ENCODE assay signal across 8 cellular contexts in the genomic region with DNA sequence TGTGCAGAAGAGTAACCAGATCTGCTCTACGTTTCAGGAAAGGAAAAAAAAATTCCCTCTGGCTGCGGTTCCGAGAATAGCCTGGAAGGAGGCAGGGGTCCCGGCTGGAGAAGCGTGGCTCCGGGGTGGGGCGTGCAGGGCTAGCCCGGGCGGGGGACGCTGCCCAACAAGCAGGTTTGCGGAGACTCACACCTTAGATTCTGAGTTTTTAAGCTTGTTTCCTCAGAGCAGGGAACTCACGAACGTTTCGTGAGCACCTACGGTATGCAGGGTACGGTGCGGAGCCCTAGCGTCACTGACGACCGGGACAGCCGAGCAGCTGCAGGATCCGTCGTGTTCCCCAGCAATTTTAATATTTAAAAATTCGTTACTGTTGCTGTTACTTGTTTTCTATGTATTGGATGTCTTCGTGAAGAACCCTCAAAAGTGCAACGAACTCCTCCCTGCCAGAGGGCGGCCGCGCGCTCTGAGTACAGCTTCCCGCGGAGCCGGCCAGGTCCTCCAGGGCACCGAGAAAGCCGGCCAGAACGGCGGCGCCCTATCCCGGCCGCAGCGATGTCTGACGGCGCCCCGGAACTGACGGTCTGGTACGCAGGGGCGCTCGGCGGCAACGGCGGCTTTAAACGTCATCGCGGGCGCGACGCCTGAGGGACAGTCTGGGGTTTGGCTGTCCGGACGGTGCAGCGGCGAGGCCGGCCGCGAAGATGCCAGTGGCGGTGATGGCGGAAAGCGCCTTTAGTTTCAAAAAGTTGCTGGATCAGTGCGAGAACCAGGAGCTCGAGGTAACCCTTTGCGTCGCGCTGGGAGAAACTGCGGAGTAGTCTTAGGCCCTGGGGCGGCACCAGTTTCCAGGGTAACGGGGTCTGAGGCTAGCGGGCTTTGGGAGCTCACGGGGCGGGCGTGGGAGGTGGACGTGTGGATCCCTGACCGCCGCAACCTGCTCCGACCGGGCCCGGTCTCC. TPM values are rescaled to one million over a fixed set of nuclear protein-coding genes. Genes with fewer than 3 reads are reported as not detected.
DNase-seq lines count a peak whose midpoint lies in the region; ATAC-seq and TF ChIP-seq lines count a peak whose summit lies in the region.

Gene COPS8 (plus strand): TSS at position 629 of the 961 bp plus-strand sequence. CDS start 76 bp downstream, at position 705.

- WGBS in suprapubic skin, result 3% methylated on average over 22 of the region's 85 CpGs

- TF ChIP-seq POLR2A in suprapubic skin (IDR thresholded peaks at IDR 0.05), result peak in 1 of 2 donors; percentile 95

- peak within 1 kb of the TSS; percentile 99 for H3K27ac Mint-ChIP-seq in activated naive CD4-positive, alpha-beta T cell treated with anti-CD3 and anti-CD28 coated beads, Interleukin-2, amount 50 U/mL, for 24 hours

- H3K4me1 Mint-ChIP-seq in activated naive CD4-positive, alpha-beta T cell treated with anti-CD3 and anti-CD28 coated beads, Interleukin-2, amount 50 U/mL, for 24 hours, result peaks cover 38% of the 10 kb centered on the region

- H3K4me3 ChIP-seq in GM08714 (ENCODE audit: low read length), result peak within 1 kb of the TSS; percentile 87
- H3K4me3 ChIP-seq in suprapubic skin, result peak within 1 kb of the TSS; percentile 84

- H3K27ac ChIP-seq in suprapubic skin, result peak within 1 kb of the TSS; percentile 93

- H3K4me3 Mint-ChIP-seq in activated naive CD4-positive, alpha-beta T cell treated with anti-CD3 and anti-CD28 coated beads, Interleukin-2, amount 50 U/mL, for 24 hours, result peak within 1 kb of the TSS; percentile 100

- H3K27me3 ChIP-seq in suprapubic skin, result no peaks in the 10 kb centered on the region

- DNase-seq in NCI-H1092 (lab: John Stamatoyannopoulos, UW), result peak; percentile 81
- peak; percentile 89 for DNase-seq in germinal center (ENCODE audit: low spot score)
- DNase-seq in nucleus accumbens (lab: John Stamatoyannopoulos, UW), result peak in 55 of 56 donors; percentile 60 to 97 (median 90)
- DNase-seq in suprapubic skin (ENCODE audit: low spot score in 2 of 2), result peak; percentile 97

- no peaks in the 10 kb centered on the region for H3K27me3 Mint-ChIP-seq in activated naive CD4-positive, alpha-beta T cell treated with anti-CD3 and anti-CD28 coated beads, Interleukin-2, amount 50 U/mL, for 24 hours

- H3K9me3 Mint-ChIP-seq in activated naive CD4-positive, alpha-beta T cell treated with anti-CD3 and anti-CD28 coated beads, Interleukin-2, amount 50 U/mL, for 24 hours, result no peaks in the 10 kb centered on the region

- peaks cover 3% of the 10 kb centered on the region for H3K36me3 Mint-ChIP-seq in activated naive CD4-positive, alpha-beta T cell treated with anti-CD3 and anti-CD28 coated beads, Interleukin-2, amount 50 U/mL, for 24 hours

- ATAC-seq in HG02588 (IDR thresholded peaks at IDR 0.05; ENCODE audit: unreplicated experiment) (peak; percentile 99), SK-N-SH treated with all-trans-retinoic acid at 6 μM for 48 hours (peak; percentile 100)

- H3K9me3 ChIP-seq in suprapubic skin, result no peaks in the 10 kb centered on the region

- TF ChIP-seq CTCF in suprapubic skin (IDR thresholded peaks at IDR 0.05), result no peak

- H3K4me1 ChIP-seq in suprapubic skin, result peaks cover 28% of the 10 kb centered on the region

- peaks cover 2% of the 10 kb centered on the region for H3K36me3 ChIP-seq in suprapubic skin

- no peak for TF ChIP-seq EP300 in suprapubic skin (IDR thresholded peaks at IDR 0.05)

TF ChIP-seq in SK-N-SH treated with all-trans-retinoic acid at 6 μM for 48 hours, 23 proteins besides CTCF, POLR2A, EP300 and RAD21:
- peak; percentile 14; the same call in 1 of the 2 replicates for TF ChIP-seq GLIS3 (CRISPR knock-in tag; IDR thresholded peaks at IDR 0.05)
- TF ChIP-seq ZFP3 (CRISPR knock-in tag; IDR thresholded peaks at IDR 0.05), result peak; percentile 88
- TF ChIP-seq CSDC2 (CRISPR knock-in tag; IDR thresholded peaks at IDR 0.05), result no peak
TF ChIP-seq in SK-N-SH treated with all-trans-retinoic acid at 6 μM for 48 hours: peak in this region for 2.

RNA-seq across cellular contexts. Expression of gene COPS8, which starts in this region (rescaled TPM):
- 10 to 100 TPM; 59.0 to 88.3 (median 77.7) TPM for total RNA-seq in suprapubic skin

Comparison
In these comparisons a context has a peak if more than half of its experiments do, and no peak if none do; other contexts are left out.
1. Peak in every context shown above with its lines: DNase-seq, ATAC-seq, H3K4me3 ChIP-seq and H3K27ac ChIP-seq.